ENCODE assay signal across 8 cellular contexts in the genomic region with DNA sequence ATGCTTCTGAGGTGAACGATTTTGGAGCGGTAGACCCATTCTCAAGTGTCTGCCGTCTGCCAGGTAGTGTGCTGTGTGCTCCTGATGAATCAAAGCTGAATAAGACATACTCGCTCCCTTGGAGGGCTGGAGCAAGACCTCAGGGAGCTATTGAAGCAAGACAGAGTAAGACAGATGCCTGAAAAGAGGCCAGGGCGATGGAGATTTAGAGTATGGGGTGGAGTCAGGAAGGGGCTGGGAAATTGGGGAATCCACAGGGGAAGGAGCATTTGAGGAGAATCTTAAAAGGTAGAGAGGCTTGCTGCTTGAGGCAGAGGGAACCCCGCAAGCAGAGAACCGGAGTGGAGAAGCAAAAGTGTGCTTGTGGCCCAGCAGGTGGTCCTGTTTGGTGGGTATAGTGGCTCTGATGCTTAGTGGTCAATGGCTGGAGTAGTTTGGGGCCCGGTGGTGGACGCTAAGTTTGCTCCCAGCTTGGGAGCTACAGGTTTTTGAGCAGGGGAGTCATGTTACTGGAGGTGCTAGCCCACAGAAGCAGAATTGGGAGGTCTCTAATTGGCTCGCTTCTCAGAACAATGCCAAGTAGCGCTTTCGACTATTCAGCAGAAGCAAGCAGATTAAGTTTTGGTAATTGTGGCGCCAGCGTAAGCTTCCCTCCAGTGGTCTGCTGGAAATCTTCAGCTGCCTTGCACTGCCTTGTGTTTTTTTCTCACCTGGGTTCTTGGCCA. TPM values are rescaled to one million over a fixed set of nuclear protein-coding genes. Genes with fewer than 3 reads are reported as not detected.
DNase-seq lines count a peak whose midpoint lies in the region; ATAC-seq and TF ChIP-seq lines count a peak whose summit lies in the region.

No MANE protein-coding gene starts in this region.

- H3K9me3 Mint-ChIP-seq in effector memory CD8-positive, alpha-beta T cell = no peaks in the 10 kb centered on the region

- no peak overlapping the region for H3K27ac ChIP-seq in osteoblast (ENCODE audit: low read depth, low read length)

- no peak overlapping the region for H2AFZ ChIP-seq in osteoblast (ENCODE audit: low read length)

- no peak for TF ChIP-seq CTCF in osteoblast (IDR thresholded peaks at IDR 0.05; ENCODE audit: extremely low read depth, low read depth, low read length)

- DNase-seq in NCI-H510A treated with DMSO at 0.1 percent for 48 hours (lab: John Stamatoyannopoulos, UW) = peak; percentile 47
- no peak for DNase-seq in NCI-H510A (lab: John Stamatoyannopoulos, UW)
- peak; percentile 74 for DNase-seq in NCI-H82 (lab: John Stamatoyannopoulos, UW)
- DNase-seq in effector memory CD8-positive, alpha-beta T cell = no peak
- no peak for DNase-seq in osteoblast (ENCODE audit: insufficient read length, low spot score, missing footprints)
- no peak for DNase-seq in Ammon's horn (ENCODE audit: low spot score)

- H3K27ac Mint-ChIP-seq in effector memory CD8-positive, alpha-beta T cell = peak overlapping the region; percentile 11 to 33

- H4K20me1 ChIP-seq in osteoblast (ENCODE audit: insufficient read depth, low read length) = peaks cover 9% of the 10 kb centered on the region

- peak overlapping the region; percentile 76 to 77 for H3K4me3 Mint-ChIP-seq in effector memory CD8-positive, alpha-beta T cell

- H3K4me1 ChIP-seq in osteoblast (ENCODE audit: insufficient read depth, low read length) = peaks cover 32% of the 10 kb centered on the region

- peaks cover 9% of the 10 kb centered on the region for H3K79me2 ChIP-seq in osteoblast (ENCODE audit: insufficient read depth, low read length)

- H3K4me2 ChIP-seq in osteoblast (ENCODE audit: insufficient read depth, low read length) = peak overlapping the region; percentile 93

- peaks cover 60% of the 10 kb centered on the region in 2 donors for H3K4me1 Mint-ChIP-seq in effector memory CD8-positive, alpha-beta T cell (ENCODE audit: low read depth in 2 of 2)

- no peaks in the 10 kb centered on the region for H3K9me3 ChIP-seq in osteoblast (ENCODE audit: low read depth, low read length)

- no peaks in the 10 kb centered on the region for H3K27me3 ChIP-seq in osteoblast (ENCODE audit: insufficient read depth, low read length)

- ATAC-seq in effector memory CD8-positive, alpha-beta T cell (replicated peaks) = no peak
- no peak for ATAC-seq in GM19023 (IDR thresholded peaks at IDR 0.05; ENCODE audit: unreplicated experiment)
- ATAC-seq in GM19035 (IDR thresholded peaks at IDR 0.05; ENCODE audit: unreplicated experiment) = no peak

- H3K27me3 Mint-ChIP-seq in effector memory CD8-positive, alpha-beta T cell = no peaks in the 10 kb centered on the region

- H3K36me3 Mint-ChIP-seq in effector memory CD8-positive, alpha-beta T cell (ENCODE audit: insufficient read depth) = peaks cover 5% of the 10 kb centered on the region

- no peaks in the 10 kb centered on the region for H3K36me3 ChIP-seq in osteoblast (ENCODE audit: insufficient read depth, low read length)

- H3K4me3 ChIP-seq in osteoblast (ENCODE audit: insufficient read depth, low read length) = peak overlapping the region; percentile 58

RNA-seq across cellular contexts. Expression of gene CNNM4, which starts 2.0 kb away (rescaled TPM):
- 5.0 and 5.1 TPM in 2 replicates for total RNA-seq in osteoblast

RNA-seq across cellular contexts. Expression of gene LMAN2L, which starts 22.8 kb away (rescaled TPM):
- total RNA-seq in osteoblast = 16.5 and 26.4 TPM in 2 replicates

RNA-seq across cellular contexts. Expression of gene CNNM3, which starts 53.4 kb away (rescaled TPM):
- total RNA-seq in osteoblast = 8.7 and 8.8 TPM in 2 replicates

Comparison
In these comparisons a context has a peak if more than half of its experiments do, and no peak if none do; other contexts are left out.
1. DNase-seq: peak in NCI-H510A treated with DMSO at 0.1 percent for 48 hours (single experiment) and NCI-H82 (single experiment); none in NCI-H510A (single experiment), effector memory CD8-positive, alpha-beta T cell (0 of 3), osteoblast (single experiment) and Ammon's horn (single experiment).